ENCODE assay signal across 8 cellular contexts in the genomic region with DNA sequence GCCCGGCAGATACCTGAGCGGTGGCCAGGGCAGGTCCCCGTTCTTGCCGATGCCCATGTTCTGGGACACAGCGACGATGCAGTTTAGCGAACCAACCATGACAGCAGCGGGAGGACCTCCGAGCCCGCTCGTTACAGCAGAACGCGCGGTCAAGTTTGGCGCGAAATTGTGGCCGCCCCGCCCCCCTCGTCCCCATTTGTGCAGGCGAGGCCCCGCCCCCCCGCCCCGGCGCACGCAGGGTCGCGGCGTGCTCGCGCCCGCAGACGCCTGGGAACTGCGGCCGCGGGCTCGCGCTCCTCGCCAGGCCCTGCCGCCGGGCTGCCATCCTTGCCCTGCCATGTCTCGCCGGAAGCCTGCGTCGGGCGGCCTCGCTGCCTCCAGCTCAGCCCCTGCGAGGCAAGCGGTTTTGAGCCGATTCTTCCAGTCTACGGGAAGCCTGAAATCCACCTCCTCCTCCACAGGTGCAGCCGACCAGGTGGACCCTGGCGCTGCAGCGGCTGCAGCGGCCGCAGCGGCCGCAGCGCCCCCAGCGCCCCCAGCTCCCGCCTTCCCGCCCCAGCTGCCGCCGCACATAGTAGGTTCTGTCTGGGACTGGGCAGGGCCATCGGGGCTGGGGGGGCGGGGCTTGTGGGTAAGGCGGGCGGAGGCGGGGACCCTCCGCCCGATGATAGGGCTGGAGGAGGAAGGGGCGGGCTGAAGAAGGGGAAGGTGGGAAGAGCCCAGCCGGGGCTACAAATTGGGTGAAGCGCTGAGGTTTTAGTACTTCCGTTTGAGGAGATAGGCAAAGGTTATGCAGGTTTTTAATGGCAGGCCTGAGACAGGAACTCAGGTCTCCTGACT. TPM values are rescaled to one million over a fixed set of nuclear protein-coding genes. Genes with fewer than 3 reads are reported as not detected.
A peak's percentile ranks its signal among the peaks of the same experiment; 100 is the strongest.
DNase-seq lines count a peak whose midpoint lies in the region; ATAC-seq, FAIRE-seq and TF ChIP-seq lines count a peak whose summit lies in the region.

A gene (minus strand): TSS at position 593 of the 840 bp plus-strand sequence. CDS start 494 bp downstream, at position 99.
A gene (plus strand): TSS at position 262 of the 840 bp plus-strand sequence. CDS start 76 bp downstream, at position 338.

- peak; percentile 53 for TF ChIP-seq CTCF in HepG2 (CRISPR knock-in tag; IDR thresholded peaks at IDR 0.05)

- DNase-seq in NCI-H774 (lab: John Stamatoyannopoulos, UW), result peak; percentile 87
- DNase-seq in activated CD4-positive, alpha-beta T cell treated with anti-CD3 and anti-CD28 coated beads, Interleukin-2, amount 50 U/mL, for 4 hours, result peak; percentile 81 to 82
- peak; percentile 91 for DNase-seq in dermis blood vessel endothelial cell
- peak; percentile 90 for DNase-seq in HepG2 (ENCODE audit: low spot score)
- DNase-seq in stimulated activated CD4-positive, alpha-beta T cell treated with anti-CD3 and anti-CD28 coated beads, Interleukin-2, amount 100 ng/mL, for 48 hours, result peak; percentile 85 to 88

- whole genome bisulfite sequencing in HepG2 (ENCODE audit: low lambda C conversion rate), result 0% methylated on average over 18 of the region's 74 CpGs

- intact Hi-C loops in HepG2 (cut with micrococcal nuclease; ENCODE audit: unreplicated experiment), result loop anchor here (2.0 to 10.0 kb wide), 4 partner anchors 60 to 307 kb away; a partner anchor contains a TSS

- TF ChIP-seq RAD21 in HepG2 (CRISPR knock-in tag; IDR thresholded peaks at IDR 0.05), result peak; percentile 35; the same call in 1 of the 2 replicates

- H4K20me1 ChIP-seq in BLaER1 treated with 17β-estradiol and CSF1 and Interleukin-3, amounts not matched to agents 10 nM and 100 nM, result peaks cover 9 to 15% (median 12%) of the 10 kb centered on the region in 11 experiments; a peak in 16 of 22 replicates
- H4K20me1 ChIP-seq in HepG2 (ENCODE audit: insufficient read depth, low read length), result peaks cover 9% of the 10 kb centered on the region; the same call in 1 of the 2 replicates

- FAIRE-seq in HepG2 (lab: Jason Lieb, UNC), result peak; percentile 63

- TF ChIP-seq POLR2A in HepG2 (IDR thresholded peaks at IDR 0.05; ENCODE audit: insufficient read depth in 1 of 2, low read depth in 2 of 2, low read length in 2 of 2), result peak; percentile 57 to 78

- H3K9me3 ChIP-seq in BLaER1 treated with 17β-estradiol and CSF1 and Interleukin-3, amounts not matched to agents 10 nM and 100 nM (replicated peaks in 1 of 11), result peaks cover 0 to 7% (median 4%) of the 10 kb centered on the region in 11 experiments; a peak in 8 of 22 replicates
- no peaks in the 10 kb centered on the region for H3K9me3 ChIP-seq in HepG2 (ENCODE audit: low read length)

- peaks cover 27 to 44% (median 34%) of the 10 kb centered on the region in 11 experiments for H3K36me3 ChIP-seq in BLaER1 treated with 17β-estradiol and CSF1 and Interleukin-3, amounts not matched to agents 10 nM and 100 nM
- H3K36me3 ChIP-seq in HepG2 (replicated peaks in 1 of 2; ENCODE audit: control insufficient read depth in 1 of 2, insufficient read depth in 2 of 2, low read length in 2 of 2), result peaks cover 5 to 19% of the 10 kb centered on the region in 2 experiments; a peak in 4 of 5 replicates

- peaks cover 15 to 32% (median 27%) of the 10 kb centered on the region in 10 experiments for H3K4me1 ChIP-seq in BLaER1 treated with 17β-estradiol and CSF1 and Interleukin-3, amounts not matched to agents 10 nM and 100 nM
- peaks cover 26% of the 10 kb centered on the region for H3K4me1 ChIP-seq in HepG2 (ENCODE audit: insufficient read depth, low read length)

- no TSS peak for BruUV-seq in HepG2 (replicated peaks; lab: Mats Ljungman, UMichigan)

- H3K4me3 ChIP-seq in BLaER1 treated with 17β-estradiol and CSF1 and Interleukin-3, amounts not matched to agents 10 nM and 100 nM, result peak within 1 kb of the TSS; percentile 65 to 88 (median 76)
- H3K4me3 ChIP-seq in HepG2 (replicated peaks in 1 of 3; ENCODE audit: insufficient read depth in 1 of 3, low read depth in 2 of 3, low read length in 3 of 3), result peak within 1 kb of the TSS; percentile 82 to 92 (median 82)

- H2AFZ ChIP-seq in HepG2 (ENCODE audit: low read length), result no peak within 1 kb of the TSS

- peak within 1 kb of the TSS; percentile 87 to 95 (median 90) for H3K9ac ChIP-seq in BLaER1 treated with 17β-estradiol and CSF1 and Interleukin-3, amounts not matched to agents 10 nM and 100 nM
- peak within 1 kb of the TSS; percentile 88 for H3K9ac ChIP-seq in HepG2 (ENCODE audit: insufficient read depth, low read depth, low read length)

- H3K79me2 ChIP-seq in HepG2 (ENCODE audit: insufficient read depth, low read length), result peaks cover 24% of the 10 kb centered on the region

- no peak for TF ChIP-seq EP300 in HepG2 (IDR thresholded peaks at IDR 0.05; ENCODE audit: low read depth in 2 of 2, low read length in 2 of 2)
- TF ChIP-seq EP300 in HepG2 (CRISPR knock-in tag; IDR thresholded peaks at IDR 0.05; ENCODE audit: borderline replicate concordance), result no peak

- H3K27me3 ChIP-seq in BLaER1 treated with 17β-estradiol and CSF1 and Interleukin-3, amounts not matched to agents 10 nM and 100 nM, result no peaks in the 10 kb centered on the region
- H3K27me3 ChIP-seq in HepG2 (ENCODE audit: control insufficient read depth in 1 of 2, insufficient read depth in 2 of 2, low read length in 2 of 2), result no peaks in the 10 kb centered on the region

- in situ Hi-C loops in HepG2 (cut with HindIII; ENCODE audit: extremely low pct_ligation_motif_present, low pct_unique_long_range_greater_than_20kb), result no loop called here

- ATAC-seq in GM19351 (IDR thresholded peaks at IDR 0.05; ENCODE audit: unreplicated experiment) (peak; percentile 34), HG03571 (IDR thresholded peaks at IDR 0.05; ENCODE audit: unreplicated experiment) (peak; percentile 38), HepG2 (peak; percentile 84)

- peak within 1 kb of the TSS; percentile 81 to 99 (median 92) for H3K4me2 ChIP-seq in BLaER1 treated with 17β-estradiol and CSF1 and Interleukin-3, amounts not matched to agents 10 nM and 100 nM
- H3K4me2 ChIP-seq in HepG2 (ENCODE audit: low read depth, low read length), result peak within 1 kb of the TSS; percentile 80

- H3K27ac ChIP-seq in BLaER1 treated with 17β-estradiol and CSF1 and Interleukin-3, amounts not matched to agents 10 nM and 100 nM, result peak within 1 kb of the TSS; percentile 79 to 96 (median 90)
- H3K27ac ChIP-seq in HepG2 (ENCODE audit: extremely low read length, insufficient read depth, low read length), result peak within 1 kb of the TSS; percentile 96

- POLR2A ChIA-PET in HepG2 (lab: Yijun Ruan, JAX), result interaction anchor here (0.7 to 2.4 kb wide), 11 partner anchors 8 to 1681 kb away, joined by 3 to 28 read pairs (median 3); a partner anchor contains a TSS

- CTCF ChIA-PET in HepG2 (lab: Yijun Ruan, JAX; ENCODE audit: low intra/inter-chr PET ratio, low total read pairs), result no interaction called here

RNA-seq across cellular contexts. Expression of the first gene that starts in this region (rescaled TPM):
- total RNA-seq in dermis blood vessel endothelial cell, result 13.6 and 40.4 TPM in 2 replicates
- 59.0 and 77.6 TPM in 2 replicates for total RNA-seq in HepG2 (2016; rRNA removed; fragmentation: Illumina TruSeq; extraction: Trizol)
- total RNA-seq in HepG2 (2016; cell fraction: cytosol; rRNA removed; fragmentation: Illumina TruSeq; extraction: Trizol; ENCODE audit: low read depth), result 6.9 and 8.9 TPM in 2 replicates
- 60.7 and 85.7 TPM in 2 replicates for total RNA-seq in HepG2 (2016; cell fraction: insoluble cytoplasmic fraction; rRNA removed; fragmentation: Illumina TruSeq; extraction: Trizol)
- total RNA-seq in HepG2 (2016; cell fraction: membrane; rRNA removed; fragmentation: Illumina TruSeq; extraction: Trizol), result 30.0 and 33.9 TPM in 2 replicates
- 25.8 and 26.7 TPM in 2 replicates for total RNA-seq in HepG2 (2016; cell fraction: nucleus; rRNA removed; fragmentation: Illumina TruSeq; extraction: Trizol)
- 15.4 and 22.8 TPM in 2 replicates for polyA plus RNA-seq in HepG2 (2011; rRNA removed)
- polyA plus RNA-seq in HepG2 (2011; cell fraction: cytosol; rRNA removed), result 14.6 and 14.7 TPM in 2 replicates
- polyA plus RNA-seq in HepG2 (2011; cell fraction: nucleus; rRNA removed), result 10.6 and 10.7 TPM in 2 replicates
- polyA plus RNA-seq in HepG2 (2012), result 9.9 and 21.3 TPM in 2 replicates
- polyA plus RNA-seq in HepG2 (2016; cell fraction: cytosol; fragmentation: Illumina TruSeq; extraction: Trizol; ENCODE audit: low read depth), result 9.7 and 10.2 TPM in 2 replicates
- polyA plus RNA-seq in HepG2 (2016; cell fraction: insoluble cytoplasmic fraction; fragmentation: Illumina TruSeq; extraction: Trizol; ENCODE audit: low read depth), result 91.9 and 106 TPM in 2 replicates
- polyA plus RNA-seq in HepG2 (2016; cell fraction: membrane; fragmentation: Illumina TruSeq; extraction: Trizol; ENCODE audit: low read depth), result 23.7 and 24.9 TPM in 2 replicates
- polyA plus RNA-seq in HepG2 (2016; cell fraction: nucleus; fragmentation: Illumina TruSeq; extraction: Trizol; ENCODE audit: insufficient read depth, low read depth), result 43.3 and 48.3 TPM in 2 replicates
- 17.6 and 77.2 TPM in 2 replicates for polyA minus RNA-seq in HepG2 (2011; rRNA and poly(A)+ RNA removed; ENCODE audit: low replicate concordance)
- polyA minus RNA-seq in HepG2 (2011; cell fraction: cytosol; rRNA and poly(A)+ RNA removed), result 17.2 and 26.2 TPM in 2 replicates
- 14.4 and 17.8 TPM in 2 replicates for polyA minus RNA-seq in HepG2 (2011; cell fraction: nucleus; rRNA and poly(A)+ RNA removed)

RNA-seq across cellular contexts. Expression of the second gene that starts in this region (rescaled TPM):
- total RNA-seq in dermis blood vessel endothelial cell (8.7 and 13.3 TPM in 2 replicates), HepG2 (2016; rRNA removed; fragmentation: Illumina TruSeq; extraction: Trizol) (16.4 and 19.6 TPM in 2 replicates)
- total RNA-seq in HepG2 (2016; cell fraction: cytosol; rRNA removed; fragmentation: Illumina TruSeq; extraction: Trizol; ENCODE audit: low read depth), result 21.1 and 23.7 TPM in 2 replicates
- total RNA-seq in HepG2 (2016; cell fraction: insoluble cytoplasmic fraction; rRNA removed; fragmentation: Illumina TruSeq; extraction: Trizol), result 15.4 and 19.9 TPM in 2 replicates
- 14.0 TPM in 2 replicates for total RNA-seq in HepG2 (2016; cell fraction: membrane; rRNA removed; fragmentation: Illumina TruSeq; extraction: Trizol)
- total RNA-seq in HepG2 (2016; cell fraction: nucleus; rRNA removed; fragmentation: Illumina TruSeq; extraction: Trizol), result 23.0 and 25.3 TPM in 2 replicates
- polyA plus RNA-seq in HepG2 (2011; rRNA removed), result 2.9 and 4.0 TPM in 2 replicates
- 1.9 and 2.5 TPM in 2 replicates for polyA plus RNA-seq in HepG2 (2011; cell fraction: cytosol; rRNA removed)
- 1.6 and 1.7 TPM in 2 replicates for polyA plus RNA-seq in HepG2 (2011; cell fraction: nucleus; rRNA removed)
- 5.0 and 6.0 TPM in 2 replicates for polyA plus RNA-seq in HepG2 (2012)
- 0.79 and 0.83 TPM in 2 replicates for polyA plus RNA-seq in HepG2 (2016; cell fraction: cytosol; fragmentation: Illumina TruSeq; extraction: Trizol; ENCODE audit: low read depth)
- 11.2 and 11.9 TPM in 2 replicates for polyA plus RNA-seq in HepG2 (2016; cell fraction: insoluble cytoplasmic fraction; fragmentation: Illumina TruSeq; extraction: Trizol; ENCODE audit: low read depth)
- polyA plus RNA-seq in HepG2 (2016; cell fraction: membrane; fragmentation: Illumina TruSeq; extraction: Trizol; ENCODE audit: low read depth), result 2.0 and 2.1 TPM in 2 replicates
- polyA plus RNA-seq in HepG2 (2016; cell fraction: nucleus; fragmentation: Illumina TruSeq; extraction: Trizol; ENCODE audit: insufficient read depth, low read depth), result 6.7 and 7.3 TPM in 2 replicates
- 4.5 and 8.0 TPM in 2 replicates for polyA minus RNA-seq in HepG2 (2011; rRNA and poly(A)+ RNA removed; ENCODE audit: low replicate concordance)
- 6.8 and 7.2 TPM in 2 replicates for polyA minus RNA-seq in HepG2 (2011; cell fraction: cytosol; rRNA and poly(A)+ RNA removed)
- 25.1 and 28.5 TPM in 2 replicates for polyA minus RNA-seq in HepG2 (2011; cell fraction: nucleus; rRNA and poly(A)+ RNA removed)

Comparison
In these comparisons a context has a peak if more than half of its experiments do, and no peak if none do; other contexts are left out.
1. Peak in every context shown above with its lines: DNase-seq, ATAC-seq, H3K4me3 ChIP-seq and H3K27ac ChIP-seq.
2. ATAC-seq: peak in every context shown above with its lines; median percentile 84 in HepG2; 38 in HG03571; 34 in GM19351.